In the genomic region with DNA sequence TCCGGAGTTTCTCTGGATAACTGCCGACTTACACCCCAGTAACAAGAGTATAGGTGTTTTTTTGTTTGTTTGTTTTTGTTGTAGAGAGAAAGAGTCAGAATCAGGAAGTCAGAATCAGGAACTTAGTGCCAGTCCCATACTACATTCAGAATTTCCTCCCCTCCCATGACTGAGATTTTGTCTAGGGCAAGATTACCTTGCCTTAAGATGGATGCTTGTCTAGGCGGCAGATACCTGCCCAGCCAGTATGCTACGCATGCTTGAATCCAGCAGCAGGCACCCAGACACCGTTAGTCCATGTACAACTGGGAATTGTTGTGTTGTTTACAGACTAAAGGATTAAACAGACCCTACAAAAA, we compare ENCODE assay signal across 8 cellular contexts. TPM values are rescaled to one million over a fixed set of nuclear protein-coding genes. Genes with fewer than 3 reads are reported as not detected.
DNase-seq lines count a peak whose midpoint lies in the region; ATAC-seq and TF ChIP-seq lines count a peak whose summit lies in the region.

No MANE protein-coding gene starts in this region.

- ATAC-seq in activated CD4-positive, CD25-positive, alpha-beta regulatory T cell treated with anti-CD3 and anti-CD28 coated beads, Interleukin-2, amount 50 U/mL, for 24 hours = no peak
- no peak for ATAC-seq in HG02642 (IDR thresholded peaks at IDR 0.05; ENCODE audit: poor library complexity, unreplicated experiment)

- H3K4me3 ChIP-seq in A673 (ENCODE audit: low read depth, low read length, poor library complexity, severe bottlenecking) = peak overlapping the region; percentile 51
- peak overlapping the region; percentile 42 for H3K4me3 ChIP-seq in HEK293 (ENCODE audit: low read depth, low read length)
- peak overlapping the region; percentile 74 for H3K4me3 ChIP-seq in epithelial cell of esophagus (ENCODE audit: low read length)

- peaks cover 40% of the 10 kb centered on the region for H3K36me3 Mint-ChIP-seq in neural crest cell (ENCODE audit: low read depth)

- H3K27me3 ChIP-seq in A673 (replicated peaks; ENCODE audit: insufficient read depth, low read depth, low read length, poor library complexity) = no peaks in the 10 kb centered on the region

- DNase-seq in A673 (ENCODE audit: low spot score) (peak; percentile 43), SK-MEL-5 (ENCODE audit: low read depth, low spot score) (peak; percentile 40), epithelial cell of esophagus (ENCODE audit: low read depth) (peak; percentile 40), neural crest cell (ENCODE audit: low read depth, low spot score) (peak; percentile 22)
- DNase-seq in stimulated activated CD4-positive, alpha-beta T cell treated with anti-CD3 and anti-CD28 coated beads, Interleukin-2, amount 100 ng/mL, for 24 hours = no peak

- peaks cover 91% of the 10 kb centered on the region for H3K4me1 Mint-ChIP-seq in neural crest cell

- H3K27ac Mint-ChIP-seq in neural crest cell (ENCODE audit: unreplicated experiment) = peak overlapping the region; percentile 100

- CTCF ChIA-PET in A673 (lab: Charles Lee) = interaction anchor here (0.5 to 0.6 kb wide), 2 partner anchors 109 to 258 kb away, joined by 3 to 4 read pairs; no protein-coding TSS in a partner anchor
- CTCF ChIA-PET in HEK293 (lab: Yijun Ruan, JAX) = interaction anchor here (0.6 to 1.7 kb wide), 7 partner anchors 9 to 1457 kb away, joined by 3 to 12 read pairs (median 4); a partner anchor contains a TSS

- in situ Hi-C loops in SK-MEL-5 (cut with HindIII; ENCODE audit: low pct_unique_long_range_greater_than_20kb, low sequenced_read_pairs) = no loop called here

- no peaks in the 10 kb centered on the region for H3K27me3 Mint-ChIP-seq in neural crest cell (ENCODE audit: low read depth)

- H3K4me3 Mint-ChIP-seq in neural crest cell = peak overlapping the region; percentile 92

- no peaks in the 10 kb centered on the region for H3K9me3 Mint-ChIP-seq in neural crest cell

- H3K27ac ChIP-seq in A673 (ENCODE audit: low read depth, low read length, poor library complexity, severe bottlenecking) (peak overlapping the region; percentile 96), HEK293 (ENCODE audit: extremely low read depth, low read depth, low read length) (peak overlapping the region; percentile 48)

- peaks cover 74% of the 10 kb centered on the region for H3K4me1 ChIP-seq in A673 (ENCODE audit: insufficient read depth, low read length, poor library complexity, severe bottlenecking)
- 0 out of 2 replicates have a peak, but pooled peaks cover 2% of the 10 kb centered on the region for H3K4me1 ChIP-seq in HEK293 (ENCODE audit: control insufficient read depth, insufficient read depth, low read length)

- no TSS peak for BruUV-seq in A673 (replicated peaks; lab: Mats Ljungman, UMichigan)

- TF ChIP-seq CTCF in A673 (conservative IDR thresholded peaks at IDR 0.05; ENCODE audit: low read depth, low read length) = no peak
- TF ChIP-seq CTCF in HEK293 (tag by site-specific recombination; IDR thresholded peaks at IDR 0.05) = no peak
- no peak for TF ChIP-seq CTCF in epithelial cell of esophagus (IDR thresholded peaks at IDR 0.05; ENCODE audit: insufficient read depth, low read depth, low read length, missing control alignments)
- no peak for TF ChIP-seq CTCF in neural crest cell (conservative IDR thresholded peaks at IDR 0.05)

- intact Hi-C loops in A673 (cut with micrococcal nuclease; ENCODE audit: unreplicated experiment) = no loop called here

- POLR2A ChIA-PET in A673 (lab: Charles Lee; ENCODE audit: low non-redundant PET) = no interaction called here
- POLR2A ChIA-PET in HEK293 (lab: Yijun Ruan, JAX) = interaction anchor here (1.0 to 1.3 kb wide), 2 partner anchors 21 to 34 kb away, joined by 3 to 12 read pairs; a partner anchor contains a TSS

- H3K36me3 ChIP-seq in A673 (ENCODE audit: insufficient read depth, low read length, poor library complexity, severe bottlenecking) (peaks cover 86% of the 10 kb centered on the region), HEK293 (ENCODE audit: control insufficient read depth in 2 of 2, insufficient read depth in 1 of 2, low read length in 2 of 2) (peaks cover 35 to 95% of the 10 kb centered on the region in 2 experiments)

- H3K9me3 ChIP-seq in A673 (ENCODE audit: low read depth, low read length, poor library complexity, severe bottlenecking) (no peaks in the 10 kb centered on the region), HEK293 (ENCODE audit: control insufficient read depth, insufficient read depth, low read depth, low read length) (no peaks in the 10 kb centered on the region)

TF ChIP-seq in HEK293, 187 proteins besides CTCF, POLR2A, EP300 and RAD21:
- TF ChIP-seq ZNF596 (tag by site-specific recombination; IDR thresholded peaks at IDR 0.05) = no peak
- no peak for TF ChIP-seq OVOL3 (tag by site-specific recombination; IDR thresholded peaks at IDR 0.05)
- no peak for TF ChIP-seq ZNF76 (tag by site-specific recombination; IDR thresholded peaks at IDR 0.05; ENCODE audit: borderline replicate concordance, low read depth)
- no peak for TF ChIP-seq ZNF623 (tag by site-specific recombination; IDR thresholded peaks at IDR 0.05)
- no peak for TF ChIP-seq ZIC2 (tag by site-specific recombination; IDR thresholded peaks at IDR 0.05)
- TF ChIP-seq, protein P1, sequence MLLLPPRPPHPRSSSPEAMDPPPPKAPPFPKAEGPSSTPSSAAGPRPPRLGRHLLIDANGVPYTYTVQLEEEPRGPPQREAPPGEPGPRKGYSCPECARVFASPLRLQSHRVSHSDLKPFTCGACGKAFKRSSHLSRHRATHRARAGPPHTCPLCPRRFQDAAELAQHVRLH (tag by site-specific recombination; IDR thresholded peaks at IDR 0.05) = no peak
- TF ChIP-seq, protein P2, sequence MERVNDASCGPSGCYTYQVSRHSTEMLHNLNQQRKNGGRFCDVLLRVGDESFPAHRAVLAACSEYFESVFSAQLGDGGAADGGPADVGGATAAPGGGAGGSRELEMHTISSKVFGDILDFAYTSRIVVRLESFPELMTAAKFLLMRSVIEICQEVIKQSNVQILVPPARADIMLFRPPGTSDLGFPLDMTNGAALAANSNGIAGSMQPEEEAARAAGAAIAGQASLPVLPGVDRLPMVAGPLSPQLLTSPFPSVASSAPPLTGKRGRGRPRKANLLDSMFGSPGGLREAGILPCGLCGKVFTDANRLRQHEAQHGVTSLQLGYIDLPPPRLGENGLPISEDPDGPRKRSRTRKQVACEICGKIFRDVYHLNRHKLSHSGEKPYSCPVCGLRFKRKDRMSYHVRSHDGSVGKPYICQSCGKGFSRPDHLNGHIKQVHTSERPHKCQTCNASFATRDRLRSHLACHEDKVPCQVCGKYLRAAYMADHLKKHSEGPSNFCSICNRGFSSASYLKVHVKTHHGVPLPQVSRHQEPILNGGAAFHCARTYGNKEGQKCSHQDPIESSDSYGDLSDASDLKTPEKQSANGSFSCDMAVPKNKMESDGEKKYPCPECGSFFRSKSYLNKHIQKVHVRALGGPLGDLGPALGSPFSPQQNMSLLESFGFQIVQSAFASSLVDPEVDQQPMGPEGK (tag by site-specific recombination; IDR thresholded peaks at IDR 0.05) = no peak
- TF ChIP-seq ZBTB17 (tag by site-specific recombination; IDR thresholded peaks at IDR 0.05) = no peak
- TF ChIP-seq ZBTB20 (tag by site-specific recombination; IDR thresholded peaks at IDR 0.05) = no peak
- TF ChIP-seq, protein P3, sequence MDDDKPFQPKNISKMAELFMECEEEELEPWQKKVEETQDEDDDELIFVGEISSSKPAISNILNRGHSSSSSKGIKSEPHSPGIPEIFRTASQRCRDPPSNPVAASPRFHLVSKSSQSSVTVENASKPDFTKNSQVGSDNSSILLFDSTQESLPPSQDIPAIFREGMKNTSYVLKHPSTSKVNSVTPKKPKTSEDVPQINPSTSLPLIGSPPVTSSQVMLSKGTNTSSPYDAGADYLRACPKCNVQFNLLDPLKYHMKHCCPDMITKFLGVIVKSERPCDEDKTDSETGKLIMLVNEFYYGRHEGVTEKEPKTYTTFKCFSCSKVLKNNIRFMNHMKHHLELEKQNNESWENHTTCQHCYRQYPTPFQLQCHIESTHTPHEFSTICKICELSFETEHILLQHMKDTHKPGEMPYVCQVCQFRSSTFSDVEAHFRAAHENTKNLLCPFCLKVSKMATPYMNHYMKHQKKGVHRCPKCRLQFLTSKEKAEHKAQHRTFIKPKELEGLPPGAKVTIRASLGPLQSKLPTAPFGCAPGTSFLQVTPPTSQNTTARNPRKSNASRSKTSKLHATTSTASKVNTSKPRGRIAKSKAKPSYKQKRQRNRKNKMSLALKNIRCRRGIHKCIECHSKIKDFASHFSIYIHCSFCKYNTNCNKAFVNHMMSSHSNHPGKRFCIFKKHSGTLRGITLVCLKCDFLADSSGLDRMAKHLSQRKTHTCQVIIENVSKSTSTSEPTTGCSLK (tag by site-specific recombination; IDR thresholded peaks at IDR 0.05) = no peak
- TF ChIP-seq ZNF658 (tag by site-specific recombination; IDR thresholded peaks at IDR 0.05) = no peak
- TF ChIP-seq, protein P4, sequence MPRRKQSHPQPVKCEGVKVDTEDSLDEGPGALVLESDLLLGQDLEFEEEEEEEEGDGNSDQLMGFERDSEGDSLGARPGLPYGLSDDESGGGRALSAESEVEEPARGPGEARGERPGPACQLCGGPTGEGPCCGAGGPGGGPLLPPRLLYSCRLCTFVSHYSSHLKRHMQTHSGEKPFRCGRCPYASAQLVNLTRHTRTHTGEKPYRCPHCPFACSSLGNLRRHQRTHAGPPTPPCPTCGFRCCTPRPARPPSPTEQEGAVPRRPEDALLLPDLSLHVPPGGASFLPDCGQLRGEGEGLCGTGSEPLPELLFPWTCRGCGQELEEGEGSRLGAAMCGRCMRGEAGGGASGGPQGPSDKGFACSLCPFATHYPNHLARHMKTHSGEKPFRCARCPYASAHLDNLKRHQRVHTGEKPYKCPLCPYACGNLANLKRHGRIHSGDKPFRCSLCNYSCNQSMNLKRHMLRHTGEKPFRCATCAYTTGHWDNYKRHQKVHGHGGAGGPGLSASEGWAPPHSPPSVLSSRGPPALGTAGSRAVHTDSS (tag by site-specific recombination; IDR thresholded peaks at IDR 0.05) = no peak
TF ChIP-seq in HEK293: peak in this region for 0.

RNA-seq across cellular contexts. Expression of a gene that starts 6.1 kb away (rescaled TPM):
- 508 and 534 TPM in 2 replicates for total RNA-seq in A673 (2021)
- total RNA-seq in SK-MEL-5 (2014; rRNA removed; shearing (Covaris generic)) = 337 and 381 TPM in 2 replicates
- polyA plus RNA-seq in SK-MEL-5 (2015; cell fraction: cytosol; rRNA removed) = 199 and 237 TPM in 2 replicates
- 135 and 153 TPM in 2 replicates for polyA plus RNA-seq in SK-MEL-5 (2015; cell fraction: nucleus; rRNA removed)
- 508 and 524 TPM in 2 replicates for total RNA-seq in neural crest cell

RNA-seq across cellular contexts. Expression of a gene that starts 33.5 kb away (rescaled TPM):
- total RNA-seq in A673 (2021) (1.1 and 1.7 TPM in 2 replicates), neural crest cell (29.7 and 34.8 TPM in 2 replicates)
- 0.16 and 0.67 TPM in 2 replicates for total RNA-seq in SK-MEL-5 (2014; rRNA removed; shearing (Covaris generic))
- polyA plus RNA-seq in SK-MEL-5 (2015; cell fraction: cytosol; rRNA removed) = 0.39 and 0.74 TPM in 2 replicates
- 0.19 and 1.8 TPM in 2 replicates for polyA plus RNA-seq in SK-MEL-5 (2015; cell fraction: nucleus; rRNA removed)

RNA-seq across cellular contexts. Expression of a gene that starts 33.6 kb away (rescaled TPM):
- 19.7 and 22.2 TPM in 2 replicates for total RNA-seq in A673 (2021)
- 28.5 and 33.1 TPM in 2 replicates for total RNA-seq in SK-MEL-5 (2014; rRNA removed; shearing (Covaris generic))
- 26.0 and 29.3 TPM in 2 replicates for polyA plus RNA-seq in SK-MEL-5 (2015; cell fraction: cytosol; rRNA removed)
- polyA plus RNA-seq in SK-MEL-5 (2015; cell fraction: nucleus; rRNA removed) = 7.8 and 14.6 TPM in 2 replicates
- total RNA-seq in neural crest cell = 12.5 and 18.2 TPM in 2 replicates

Comparison
In these comparisons a context has a peak if more than half of its experiments do, and no peak if none do; other contexts are left out.
1. DNase-seq: peak in A673 (single experiment), SK-MEL-5 (single experiment), epithelial cell of esophagus (single experiment) and neural crest cell (single experiment); none in stimulated activated CD4-positive, alpha-beta T cell treated with anti-CD3 and anti-CD28 coated beads, Interleukin-2, amount 100 ng/mL, for 24 hours (0 of 2).
2. RNA of a gene that starts 33.5 kb away (total RNA-seq): 29.7 to 34.8 TPM in neural crest cell; 1.1 to 1.7 TPM in A673 and 0.16 to 0.67 TPM in SK-MEL-5; every median in the first group is over 10 times any median in the second.
3. Peak in every context shown above with its lines, with median percentiles within 50 percentile points of each other: H3K4me3 ChIP-seq.